9 cellular contexts compared by ENCODE assay signal in genomic region chr12:3727877-3728632, GRCh38. TPM values are rescaled to one million over a fixed set of nuclear protein-coding genes. Genes with fewer than 3 reads are reported as not detected.
DNase-seq lines count a peak whose midpoint lies in the region; ATAC-seq and TF ChIP-seq lines count a peak whose summit lies in the region.
"Had no signal": no experiment of that assay in that cellular context is flagged by ENCODE, and none has a peak within 500 bp of the region (broad histone marks: within the 10 kb centered on the region; RNA-seq: fewer than 3 reads in every experiment).

No MANE protein-coding gene starts in this region.

- no peak overlapping the region for H3K9ac ChIP-seq in PC-3 (ENCODE audit: low read length)

- no peak overlapping the region for H3K4me3 ChIP-seq in PC-3 (ENCODE audit: low read length)
- H3K4me3 ChIP-seq: SJSA1 had no signal

- H3K9me3 ChIP-seq in PC-3 (ENCODE audit: low read length): no peaks in the 10 kb centered on the region
- H3K9me3 ChIP-seq: SJSA1 had no signal

- no peaks in the 10 kb centered on the region for H3K79me2 ChIP-seq in PC-3 (ENCODE audit: low read length)

- intact Hi-C loops in PC-3 (cut with micrococcal nuclease): no loop called here

- ATAC-seq in GM18868 (IDR thresholded peaks at IDR 0.05; ENCODE audit: unreplicated experiment): peak; percentile 76
- ATAC-seq in HG02884 (IDR thresholded peaks at IDR 0.05; ENCODE audit: unreplicated experiment): peak; percentile 88
- ATAC-seq in PC-3: no peak

- no peaks in the 10 kb centered on the region for H3K9me2 ChIP-seq in PC-3 (replicated peaks; ENCODE audit: low read length)

- H3K27me3 ChIP-seq in PC-3 (ENCODE audit: low read length): peaks cover 67% of the 10 kb centered on the region

- H3F3A ChIP-seq in PC-3 (ENCODE audit: low read length, unreplicated experiment): no peaks in the 10 kb centered on the region

- no peak overlapping the region for H3K27ac ChIP-seq in PC-3 (ENCODE audit: low read length)
- H3K27ac ChIP-seq: SJSA1 had no signal

- DNase-seq in NOMO-1 treated with dmso at 0.1 percent for 144 hours (lab: John Stamatoyannopoulos, UW; ENCODE audit: unreplicated experiment): peak; percentile 73
- DNase-seq in fibroblast of peridontal ligament (ENCODE audit: extremely low read depth): peak; percentile 94
- DNase-seq in UCSD-AML1 (lab: John Stamatoyannopoulos, UW; ENCODE audit: unreplicated experiment): no peak
- DNase-seq in PC-3: no peak
- no peak for DNase-seq in HuH-7.5 (ENCODE audit: low spot score)
- no peak for DNase-seq in LoVo (ENCODE audit: low spot score)

- BruUV-seq in PC-3 (replicated peaks; lab: Mats Ljungman, UMichigan): no TSS peak

- CTCF ChIA-PET in PC-3 (lab: Charles Lee): no interaction called here

- POLR2A ChIA-PET in PC-3 (lab: Charles Lee; ENCODE audit: unreplicated experiment): no interaction called here

- no peaks in the 10 kb centered on the region for H3K4me1 ChIP-seq in PC-3 (ENCODE audit: insufficient read depth, low read length)
- H3K4me1 ChIP-seq: SJSA1 had no signal

- no peaks in the 10 kb centered on the region for H3K36me3 ChIP-seq in PC-3 (ENCODE audit: low read depth, low read length)
- H3K36me3 ChIP-seq: SJSA1 had no signal

- no peak overlapping the region for H3K4me2 ChIP-seq in PC-3 (ENCODE audit: low read length)

- no peaks in the 10 kb centered on the region for H4K20me1 ChIP-seq in PC-3 (ENCODE audit: low read length)

- no peak for TF ChIP-seq CTCF in PC-3 (conservative IDR thresholded peaks at IDR 0.05; ENCODE audit: low read depth, low read length)

- no peak overlapping the region for H2AFZ ChIP-seq in PC-3 (ENCODE audit: low read length)

RNA-seq across cellular contexts. Expression of gene CRACR2A, which starts 24.9 kb away (rescaled TPM):
- not detected in 2 replicates for total RNA-seq in PC-3 (2014; rRNA removed)

Comparison
In these comparisons a context has a peak if more than half of its experiments do, and no peak if none do; other contexts are left out.
1. DNase-seq: peak in NOMO-1 treated with dmso at 0.1 percent for 144 hours (single experiment) and fibroblast of peridontal ligament (single experiment); none in UCSD-AML1 (single experiment), PC-3 (single experiment), HuH-7.5 (single experiment) and LoVo (single experiment).